22 cellular contexts compared by ENCODE assay signal in the genomic region with DNA sequence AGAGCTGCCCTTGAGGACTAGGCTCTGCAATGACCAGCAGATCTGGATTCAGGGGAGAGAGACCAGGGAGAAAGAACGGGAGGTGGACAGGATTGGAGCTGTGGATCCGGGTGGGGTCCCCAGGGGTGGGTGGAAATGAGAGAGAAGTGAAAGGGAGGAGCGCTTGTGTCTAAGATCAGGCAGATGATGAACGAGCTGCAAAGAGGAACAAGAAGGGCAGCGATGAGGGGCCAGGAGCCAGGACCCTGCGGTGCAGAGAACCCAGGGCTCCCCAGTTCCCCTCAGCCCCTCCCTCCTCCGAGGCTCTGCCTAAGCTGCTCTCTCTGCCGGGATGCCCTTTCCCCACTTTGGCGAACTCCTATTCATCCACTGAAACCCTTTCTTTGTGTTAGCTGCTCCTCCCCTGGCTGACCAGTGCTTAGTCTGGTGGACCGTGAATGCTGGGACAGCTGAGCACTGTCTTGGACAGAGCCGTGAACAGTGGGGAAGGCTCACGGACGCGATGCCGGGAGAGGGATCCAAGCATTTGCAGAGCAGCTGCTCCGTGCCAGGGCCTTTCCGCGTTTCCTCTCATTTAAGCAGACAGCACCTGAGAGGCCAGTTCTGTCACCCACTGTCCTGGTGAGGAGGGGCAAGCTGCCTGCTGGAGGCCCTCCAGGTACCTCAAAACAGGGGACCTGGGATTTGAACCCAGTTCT. TPM values are rescaled to one million over a fixed set of nuclear protein-coding genes. Genes with fewer than 3 reads are reported as not detected.
"Had no signal": no experiment of that assay in that cellular context is flagged by ENCODE, and none has a peak within 500 bp of the region (broad histone marks: within the 10 kb centered on the region; RNA-seq: fewer than 3 reads in every experiment).

No MANE protein-coding gene starts in this region.

- H3K4me3 Mint-ChIP-seq: activated B cell treated with CpG ODN at 0.5 μM for 24 hours; activated CD4-positive, alpha-beta memory T cell treated with anti-CD3 and anti-CD28 coated beads for 36 hours; activated naive CD8-positive, alpha-beta T cell treated with anti-CD3 and anti-CD28 coated beads for 36 hours; naive thymus-derived CD4-positive, alpha-beta T cell; T-cell had no signal

- H3K4me1 Mint-ChIP-seq: activated naive CD8-positive, alpha-beta T cell treated with anti-CD3 and anti-CD28 coated beads for 36 hours; naive thymus-derived CD4-positive, alpha-beta T cell; T-cell had no signal

- H3K36me3 ChIP-seq: cardiac muscle cell, left lung, thyroid gland had no signal

- H3K27me3 ChIP-seq: cardiac muscle cell, thyroid gland had no signal

- H3K9me3 Mint-ChIP-seq: activated B cell treated with CpG ODN at 0.5 μM for 24 hours; activated CD4-positive, alpha-beta memory T cell treated with anti-CD3 and anti-CD28 coated beads for 36 hours; activated naive CD8-positive, alpha-beta T cell treated with anti-CD3 and anti-CD28 coated beads for 36 hours; naive thymus-derived CD4-positive, alpha-beta T cell; T-cell had no signal

- H3K27ac ChIP-seq: cardiac muscle cell, left lung, thyroid gland had no signal

- H3K4me1 ChIP-seq: left lung had no signal

- H3K36me3 Mint-ChIP-seq: activated CD4-positive, alpha-beta memory T cell treated with anti-CD3 and anti-CD28 coated beads for 36 hours; activated naive CD8-positive, alpha-beta T cell treated with anti-CD3 and anti-CD28 coated beads for 36 hours; naive thymus-derived CD4-positive, alpha-beta T cell; T-cell had no signal

- DNase-seq: activated B cell treated with CpG ODN at 0.5 μM for 24 hours; activated CD4-positive, alpha-beta memory T cell treated with anti-CD3 and anti-CD28 coated beads for 36 hours; activated CD4-positive, alpha-beta T cell treated with anti-CD3 and anti-CD28 coated beads for 4 hours; activated naive CD8-positive, alpha-beta T cell treated with anti-CD3 and anti-CD28 coated beads for 36 hours; activated T-cell treated with anti-CD3 and anti-CD28 coated beads for 4 hours; amniotic stem cell; foreskin melanocyte; hypothalamus; mammary epithelial cell; naive thymus-derived CD4-positive, alpha-beta T cell; nucleus accumbens; stimulated activated CD4-positive, alpha-beta T cell treated with anti-CD3 and anti-CD28 coated beads, Interleukin-12 subunit alpha, Interleukin-12 subunit beta, amount 100 ng/mL, for 4 hours; stimulated activated CD4-positive, alpha-beta T cell treated with anti-CD3 and anti-CD28 coated beads, Interleukin-1b, Interleukin-23, amount 100 ng/mL, for 48 hours; stimulated activated CD8-positive, alpha-beta memory T cell treated with anti-CD3 and anti-CD28 coated beads, Interleukin-4, amount 100 ng/mL, for 48 hours; stimulated activated naive CD4-positive, alpha-beta T cell treated with Interleukin-2 at 50 U/mL for 16 hours; T-cell; thyroid gland had no signal

- H3K4me3 ChIP-seq: cardiac muscle cell, left lung, mucosa of descending colon, thyroid gland had no signal

- FAIRE-seq: urothelium cell line had no signal

- H3K27ac Mint-ChIP-seq: activated B cell treated with CpG ODN at 0.5 μM for 24 hours; activated CD4-positive, alpha-beta memory T cell treated with anti-CD3 and anti-CD28 coated beads for 36 hours; activated naive CD8-positive, alpha-beta T cell treated with anti-CD3 and anti-CD28 coated beads for 36 hours; naive thymus-derived CD4-positive, alpha-beta T cell; T-cell had no signal

- ATAC-seq: left lung; mucosa of descending colon; naive thymus-derived CD4-positive, alpha-beta T cell; T-cell had no signal

- H3K9me3 ChIP-seq: left lung, mucosa of descending colon, thyroid gland had no signal

RNA-seq across cellular contexts. Expression of a gene that starts 35.9 kb away (rescaled TPM):
- total RNA-seq: activated B cell treated with CpG ODN at 0.5 μM for 24 hours; activated CD4-positive, alpha-beta memory T cell treated with anti-CD3 and anti-CD28 coated beads for 36 hours; activated naive CD8-positive, alpha-beta T cell treated with anti-CD3 and anti-CD28 coated beads for 36 hours; epithelial cell of proximal tubule; naive thymus-derived CD4-positive, alpha-beta T cell had no signal
- polyA plus RNA-seq: naive thymus-derived CD4-positive, alpha-beta T cell had no signal
